Comparison of ENCODE assay signal across 8 cellular contexts in genomic region chr6:124011180-124011579, GRCh38.
"Had no signal": no experiment of that assay in that cellular context is flagged by ENCODE, and none has a peak within 500 bp of the region (broad histone marks: within the 10 kb centered on the region; RNA-seq: fewer than 3 reads in every experiment).

No MANE protein-coding gene starts in this region.

- H3K9me3 ChIP-seq: HAP-1 had no signal

- ATAC-seq: HCT116 had no signal

- H3K36me3 ChIP-seq: HAP-1 had no signal

- H2AFZ ChIP-seq: GM23248 had no signal

- H3K4me1 ChIP-seq: HAP-1 had no signal

- H3K4me2 ChIP-seq: KMS-11 had no signal

- H3K4me3 ChIP-seq: GM23248, HAP-1 had no signal

- DNase-seq: GM23248, GOT3, H7, HFFc6, KBM-7 had no signal

- H3K27ac ChIP-seq: GM23248, KMS-11 had no signal

- H3K9ac ChIP-seq: GM23248, KMS-11 had no signal
